ENCODE assay signal across 8 cellular contexts in genomic region chr17:2400474-2400866, GRCh38. TPM values are rescaled to one million over a fixed set of nuclear protein-coding genes. Genes with fewer than 3 reads are reported as not detected.
DNase-seq lines count a peak whose midpoint lies in the region; ATAC-seq, FAIRE-seq and TF ChIP-seq lines count a peak whose summit lies in the region.

No MANE protein-coding gene starts in this region.

- FAIRE-seq in A549 (lab: Jason Lieb, UNC) = no peak

- POLR2A ChIA-PET in A549 (lab: Yijun Ruan, JAX) = interaction anchor here (1.2 to 2.6 kb wide), 4 partner anchors 8 to 18 kb away, joined by 9 to 51 read pairs (median 13); no protein-coding TSS in a partner anchor

- 1% methylated on average over 27 of the region's 43 CpGs for WGBS in A549 (ENCODE audit: missing lambda C conversion rate)
- under 1% methylated on average over 43 of the region's 43 CpGs for WGBS in right cardiac atrium
- 0% methylated on average over 43 of the region's 43 CpGs for WGBS in sigmoid colon, 2 donors

- peak overlapping the region; percentile 99 for H3K4me2 ChIP-seq in A549
- peak overlapping the region; percentile 97 for H3K4me2 ChIP-seq in GM23338

- H3K4me1 Mint-ChIP-seq in GM23338 = peaks cover 36% of the 10 kb centered on the region
- H3K4me1 Mint-ChIP-seq in activated naive CD8-positive, alpha-beta T cell treated with anti-CD3 and anti-CD28 coated beads for 36 hours = peaks cover 48% of the 10 kb centered on the region

- H3K27ac ChIP-seq in A549 (peak overlapping the region; percentile 95 to 97), GM23338 (ENCODE audit: low read depth) (peak overlapping the region; percentile 98), SJSA1 (peak overlapping the region; percentile 91), right cardiac atrium (ENCODE audit: low read length) (peak overlapping the region; percentile 74), sigmoid colon (peak overlapping the region; percentile 97 to 100 (median 98))

- intact Hi-C loops in right cardiac atrium (cut with DNase I) (no loop called here), sigmoid colon (cut with DNase I) (no loop called here)

- H2AFZ ChIP-seq in GM23338 = no peak overlapping the region

- H3K4me3 ChIP-seq in A549 = peak overlapping the region; percentile 99
- H3K4me3 ChIP-seq in GM23338 = peak overlapping the region; percentile 83
- peak overlapping the region; percentile 52 for H3K4me3 ChIP-seq in SJSA1
- H3K4me3 ChIP-seq in right cardiac atrium (ENCODE audit: low read length) = peak overlapping the region; percentile 77
- H3K4me3 ChIP-seq in sigmoid colon = peak overlapping the region; percentile 71 to 94 (median 89)

- peaks cover 27% of the 10 kb centered on the region for H3K79me2 ChIP-seq in GM23338 (replicated peaks; ENCODE audit: insufficient read depth)

- TF ChIP-seq EP300 in A549 (IDR thresholded peaks at IDR 0.05) (no peak), sigmoid colon (IDR thresholded peaks at IDR 0.05) (no peak)

- 0 out of 3 replicates have a peak, but pooled peaks cover 2% of the 10 kb centered on the region for H3K9me3 Mint-ChIP-seq in GM23338
- H3K9me3 Mint-ChIP-seq in activated naive CD8-positive, alpha-beta T cell treated with anti-CD3 and anti-CD28 coated beads for 36 hours = no peaks in the 10 kb centered on the region

- H3K9me2 ChIP-seq in GM23338 (ENCODE audit: insufficient read depth) = no peaks in the 10 kb centered on the region

- no peaks in the 10 kb centered on the region for H3K36me3 Mint-ChIP-seq in GM23338 (ENCODE audit: low read depth)
- no peaks in the 10 kb centered on the region for H3K36me3 Mint-ChIP-seq in activated naive CD8-positive, alpha-beta T cell treated with anti-CD3 and anti-CD28 coated beads for 36 hours

- no peak overlapping the region for H3K27ac Mint-ChIP-seq in GM23338
- H3K27ac Mint-ChIP-seq in activated naive CD8-positive, alpha-beta T cell treated with anti-CD3 and anti-CD28 coated beads for 36 hours = peak overlapping the region; percentile 99

- peaks cover 18% of the 10 kb centered on the region for H3F3A ChIP-seq in GM23338 (replicated peaks; ENCODE audit: low read depth)

- peaks cover 60% of the 10 kb centered on the region for H3K4me1 ChIP-seq in A549
- peaks cover 30% of the 10 kb centered on the region for H3K4me1 ChIP-seq in GM23338 (ENCODE audit: insufficient read depth)
- H3K4me1 ChIP-seq in SJSA1 (replicated peaks) = peaks cover 53% of the 10 kb centered on the region
- peaks cover 19% of the 10 kb centered on the region for H3K4me1 ChIP-seq in right cardiac atrium (ENCODE audit: control insufficient read depth, insufficient read depth, low read length)
- H3K4me1 ChIP-seq in sigmoid colon = peaks cover 6 to 73% (median 64%) of the 10 kb centered on the region in 4 donors

- DNase-seq in A549 (ENCODE audit: low read depth in 1 of 2, low spot score in 1 of 2) (peak in 1 of 2 experiments; percentile 69), GM23338 (ENCODE audit: low spot score) (peak; percentile 83), SJSA1 (ENCODE audit: low read depth in 1 of 2, low spot score in 2 of 2) (peak in 1 of 2 experiments; percentile 52), right cardiac atrium (peak in 2 of 3 donors; percentile 84 to 86), sigmoid colon (peak; percentile 83)
- DNase-seq in activated naive CD8-positive, alpha-beta T cell treated with anti-CD3 and anti-CD28 coated beads for 36 hours = peak; percentile 77

- TF ChIP-seq POLR2A in A549 (IDR thresholded peaks at IDR 0.05; ENCODE audit: low read length) = no peak
- no peak for TF ChIP-seq POLR2A in sigmoid colon (IDR thresholded peaks at IDR 0.05)

- H3K27me3 Mint-ChIP-seq in GM23338 (ENCODE audit: insufficient read depth, low read depth, poor library complexity) = peaks cover 24% of the 10 kb centered on the region
- H3K27me3 Mint-ChIP-seq in activated naive CD8-positive, alpha-beta T cell treated with anti-CD3 and anti-CD28 coated beads for 36 hours = no peaks in the 10 kb centered on the region

- H3K9me3 ChIP-seq in A549 (no peaks in the 10 kb centered on the region), SJSA1 (replicated peaks) (no peaks in the 10 kb centered on the region), right cardiac atrium (ENCODE audit: control insufficient read depth, low read length) (no peaks in the 10 kb centered on the region), sigmoid colon (no peaks in the 10 kb centered on the region)

- H3K27me3 ChIP-seq in GM23338 (ENCODE audit: insufficient read depth) (no peaks in the 10 kb centered on the region), SJSA1 (replicated peaks) (no peaks in the 10 kb centered on the region), right cardiac atrium (ENCODE audit: control insufficient read depth, insufficient read depth) (no peaks in the 10 kb centered on the region), sigmoid colon (no peaks in the 10 kb centered on the region)

- peak overlapping the region; percentile 96 for H3K4me3 Mint-ChIP-seq in GM23338
- peak overlapping the region; percentile 99 for H3K4me3 Mint-ChIP-seq in activated naive CD8-positive, alpha-beta T cell treated with anti-CD3 and anti-CD28 coated beads for 36 hours

- CTCF ChIA-PET in A549 (lab: Yijun Ruan, JAX) = interaction anchor here (1.1 to 28.1 kb wide), 4 partner anchors 12 to 33 kb away, joined by 3 to 1099 read pairs (median 60); no protein-coding TSS in a partner anchor

- ATAC-seq in A549 (peak; percentile 0; a peak in 2 of 6 replicates), GM23338 (peak; percentile 7), right cardiac atrium (no peak), GM19395 (IDR thresholded peaks at IDR 0.05; ENCODE audit: unreplicated experiment) (no peak), GM21447 (IDR thresholded peaks at IDR 0.05; ENCODE audit: unreplicated experiment) (no peak)

- H3K36me3 ChIP-seq in GM23338 (ENCODE audit: insufficient read depth) = no peaks in the 10 kb centered on the region
- H3K36me3 ChIP-seq in SJSA1 = no peaks in the 10 kb centered on the region; the same call in 1 of the 2 replicates
- no peaks in the 10 kb centered on the region for H3K36me3 ChIP-seq in sigmoid colon

- TF ChIP-seq RAD21 in A549 (conservative IDR thresholded peaks at IDR 0.05 in 1 of 2, IDR thresholded peaks at IDR 0.05 in 1 of 2) = no peak

- no peaks in the 10 kb centered on the region for H4K20me1 ChIP-seq in GM23338 (replicated peaks; ENCODE audit: insufficient read depth)

- TF ChIP-seq CTCF in A549 (IDR thresholded peaks at IDR 0.05) (no peak), GM23338 (conservative IDR thresholded peaks at IDR 0.05; ENCODE audit: low read depth in 2 of 2) (no peak), sigmoid colon (IDR thresholded peaks at IDR 0.05) (no peak)

TF ChIP-seq in A549, 52 proteins besides CTCF, POLR2A, EP300 and RAD21 (continues in another document):
- no peak for TF ChIP-seq CHD4 (IDR thresholded peaks at IDR 0.05; ENCODE audit: borderline replicate concordance)
- TF ChIP-seq HEYL (CRISPR knock-in tag; IDR thresholded peaks at IDR 0.05) = peak; percentile 57; the same call in 1 of the 2 replicates
- TF ChIP-seq ELK1 (IDR thresholded peaks at IDR 0.05; ENCODE audit: low read depth, low read length) = no peak
- TF ChIP-seq BHLHE40 (IDR thresholded peaks at IDR 0.05; ENCODE audit: low read depth, low read length) = no peak
- TF ChIP-seq CHD2 (IDR thresholded peaks at IDR 0.05; ENCODE audit: low read length, partially characterized antibody) = no peak
- TF ChIP-seq MAFK (IDR thresholded peaks at IDR 0.05; ENCODE audit: partially characterized antibody) = no peak
- no peak for TF ChIP-seq NR3C1 (IDR thresholded peaks at IDR 0.05)

TF ChIP-seq in GM23338, 12 proteins besides CTCF, POLR2A, EP300 and RAD21 (continues in another document):
- TF ChIP-seq ZNF114 (CRISPR knock-in tag; IDR thresholded peaks at IDR 0.05) = no peak

RNA-seq across cellular contexts. Expression of gene MNT, which starts 0.4 kb away (rescaled TPM):
- polyA plus RNA-seq in A549 (2011; rRNA removed) (4.5 and 5.7 TPM in 2 replicates), A549 (2017; fragmentation: RNase III; extraction: RNeasy Plus Mini Kit Qiagen cat#74134 plus additional on column Dnase treatment) (22.7 to 30.8 TPM (median 25.9 TPM) in 3 replicates), GM23338 (2016; fragmentation: Nextera tagmentation; extraction: Ambion mirVana) (5.7 and 6.7 TPM in 2 replicates), right cardiac atrium (6.8 TPM), sigmoid colon (10 to 100 TPM in 1 of 3 donors, 1 to 10 TPM in 2; 2.1 to 24.1 (median 3.0) TPM)
- 10.5 and 12.2 TPM in 2 replicates for polyA plus RNA-seq in A549 (2012; cell fraction: cytosol; rRNA removed)
- polyA plus RNA-seq in A549 (2012; cell fraction: nucleus; rRNA removed) = 54.0 and 59.8 TPM in 2 replicates
- 3.8 and 4.9 TPM in 2 replicates for polyA minus RNA-seq in A549 (2011; rRNA and poly(A)+ RNA removed)
- 6.4 and 10.4 TPM in 2 replicates for total RNA-seq in GM23338 (2014; rRNA removed; shearing (Covaris generic))
- total RNA-seq in SJSA1 (2014; rRNA removed; shearing (Covaris generic)) = 3.0 and 3.5 TPM in 2 replicates
- total RNA-seq in activated naive CD8-positive, alpha-beta T cell treated with anti-CD3 and anti-CD28 coated beads for 36 hours = 10 to 100 TPM; 23.8 to 25.6 TPM
- total RNA-seq in right cardiac atrium (10 to 100 TPM; 10.5 to 11.8 (median 10.8) TPM), sigmoid colon (10 to 100 TPM in 2 of 4 donors, 1 to 10 TPM in 2; 7.1 to 19.9 (median 11.6) TPM)

Comparison
In these comparisons a context has a peak if more than half of its experiments do, and no peak if none do; other contexts are left out.
1. ATAC-seq: peak in A549 (2 of 2) and GM23338 (single experiment); none in right cardiac atrium (0 of 2), GM19395 (single experiment) and GM21447 (single experiment).
2. Peak in every context shown above with its lines, with median percentiles within 50 percentile points of each other: H3K27ac ChIP-seq and H3K4me3 ChIP-seq.